In genomic region chr4:60173103-60173502, GRCh38 we compare ENCODE assay signal across 19 cellular contexts.
DNase-seq lines count a peak whose midpoint lies in the region; ATAC-seq, FAIRE-seq and TF ChIP-seq lines count a peak whose summit lies in the region.
"Had no signal": no experiment of that assay in that cellular context is flagged by ENCODE, and none has a peak within 500 bp of the region (broad histone marks: within the 10 kb centered on the region; RNA-seq: fewer than 3 reads in every experiment).

No MANE protein-coding gene starts in this region.

- H4K20me1 ChIP-seq in HepG2 (ENCODE audit: insufficient read depth, low read length), result no peaks in the 10 kb centered on the region
- no peaks in the 10 kb centered on the region for H4K20me1 ChIP-seq in IMR-90 (ENCODE audit: insufficient read depth, low read length)
- no peaks in the 10 kb centered on the region for H4K20me1 ChIP-seq in K562 (replicated peaks; ENCODE audit: control insufficient read depth, insufficient read depth, low read length)
- H4K20me1 ChIP-seq: BLaER1 treated with 17β-estradiol and CSF1 and Interleukin-3, amounts not matched to agents 10 nM and 100 nM had no signal

- no peaks in the 10 kb centered on the region for H3K79me1 ChIP-seq in IMR-90 (ENCODE audit: low read depth in 1 of 2, low read length in 2 of 2)

- no peak overlapping the region for H3K4ac ChIP-seq in IMR-90 (ENCODE audit: low read depth, low read length)

- H3K9me1 ChIP-seq in IMR-90 (ENCODE audit: insufficient read depth, low read length) (no peaks in the 10 kb centered on the region), K562 (ENCODE audit: control insufficient read depth, insufficient read depth, low read length) (no peaks in the 10 kb centered on the region)

- no peak overlapping the region for H2BK20ac ChIP-seq in IMR-90 (ENCODE audit: low read depth, low read length)

- no peak overlapping the region for H3K56ac ChIP-seq in IMR-90 (ENCODE audit: extremely low read depth, insufficient read depth, low read length)

- intact Hi-C loops in HepG2 (cut with micrococcal nuclease; ENCODE audit: unreplicated experiment), result no loop called here
- intact Hi-C loops in right lobe of liver (cut with DNase I), result no loop called here
- intact Hi-C loops in IMR-90 (cut with micrococcal nuclease), result no loop called here
- intact Hi-C loops in K562 (cut with micrococcal nuclease), result no loop called here

- dilution Hi-C loops in IMR-90 (cut with HindIII; ENCODE audit: low sequenced_read_pairs, unreplicated experiment), result no loop called here

- no peak overlapping the region for H3K14ac ChIP-seq in IMR-90 (replicated peaks; ENCODE audit: low read depth, low read length)

- TF ChIP-seq CTCF in HepG2 (CRISPR knock-in tag; IDR thresholded peaks at IDR 0.05) (no peak), right lobe of liver (IDR thresholded peaks at IDR 0.05) (no peak), IMR-90 (conservative IDR thresholded peaks at IDR 0.05; ENCODE audit: low read depth, low read length) (no peak), K562 (IDR thresholded peaks at IDR 0.05 in 2 of 3, conservative IDR thresholded peaks at IDR 0.05 in 1 of 3; ENCODE audit: insufficient read depth in 2 of 3, low read depth in 1 of 3, low read length in 3 of 3) (no peak)

- no peak overlapping the region for H3K27ac ChIP-seq in HepG2 (ENCODE audit: extremely low read length, insufficient read depth, low read length)
- no peak overlapping the region for H3K27ac ChIP-seq in right lobe of liver
- no peak overlapping the region for H3K27ac ChIP-seq in IMR-90 (ENCODE audit: insufficient read depth, low read length)
- H3K27ac ChIP-seq in K562 (ENCODE audit: extremely low read depth, low read depth, low read length), result no peak overlapping the region
- H3K27ac ChIP-seq: BLaER1 treated with 17β-estradiol and CSF1 and Interleukin-3, amounts not matched to agents 10 nM and 100 nM; C4-2B had no signal

- TF ChIP-seq EP300 in HepG2 (IDR thresholded peaks at IDR 0.05; ENCODE audit: low read depth in 2 of 2, low read length in 2 of 2) (no peak), HepG2 (CRISPR knock-in tag; IDR thresholded peaks at IDR 0.05; ENCODE audit: borderline replicate concordance) (no peak), K562 (IDR thresholded peaks at IDR 0.05; ENCODE audit: low read length) (no peak)

- TF ChIP-seq POLR2A in HepG2 (IDR thresholded peaks at IDR 0.05; ENCODE audit: insufficient read depth in 1 of 2, low read depth in 2 of 2, low read length in 2 of 2) (no peak), right lobe of liver (IDR thresholded peaks at IDR 0.05) (no peak), IMR-90 (IDR thresholded peaks at IDR 0.05; ENCODE audit: low read depth, low read length) (no peak), K562 (conservative IDR thresholded peaks at IDR 0.05) (no peak)

- no peak overlapping the region for H4K91ac ChIP-seq in IMR-90 (ENCODE audit: insufficient read depth, low read depth, low read length)

- H3K23ac ChIP-seq in IMR-90 (ENCODE audit: low read depth, low read length), result no peak overlapping the region

- no peak overlapping the region for H3K18ac ChIP-seq in IMR-90 (ENCODE audit: low read depth, low read length)

- no peaks in the 10 kb centered on the region for H3K36me3 ChIP-seq in HepG2 (replicated peaks in 1 of 2; ENCODE audit: control insufficient read depth in 1 of 2, insufficient read depth in 2 of 2, low read length in 2 of 2)
- no peaks in the 10 kb centered on the region for H3K36me3 ChIP-seq in right lobe of liver
- H3K36me3 ChIP-seq in IMR-90 (ENCODE audit: control insufficient read depth, insufficient read depth, low read length), result no peaks in the 10 kb centered on the region
- no peaks in the 10 kb centered on the region for H3K36me3 ChIP-seq in K562 (ENCODE audit: control insufficient read depth, insufficient read depth, low read length)
- H3K36me3 ChIP-seq: BLaER1 treated with 17β-estradiol and CSF1 and Interleukin-3, amounts not matched to agents 10 nM and 100 nM had no signal

- H3K79me2 ChIP-seq in HepG2 (ENCODE audit: insufficient read depth, low read length), result no peaks in the 10 kb centered on the region
- no peaks in the 10 kb centered on the region for H3K79me2 ChIP-seq in K562 (ENCODE audit: control insufficient read depth, insufficient read depth, low read length)

- H3K27me3 ChIP-seq in HepG2 (ENCODE audit: control insufficient read depth in 1 of 2, insufficient read depth in 2 of 2, low read length in 2 of 2) (no peaks in the 10 kb centered on the region), right lobe of liver (no peaks in the 10 kb centered on the region), IMR-90 (ENCODE audit: control insufficient read depth, insufficient read depth, low read length) (no peaks in the 10 kb centered on the region), K562 (ENCODE audit: control insufficient read depth in 2 of 2, insufficient read depth in 2 of 2, low read length in 2 of 2) (no peaks in the 10 kb centered on the region)
- H3K27me3 ChIP-seq: BLaER1 treated with 17β-estradiol and CSF1 and Interleukin-3, amounts not matched to agents 10 nM and 100 nM had no signal

- H3K4me1 ChIP-seq in HepG2 (ENCODE audit: insufficient read depth, low read length) (no peaks in the 10 kb centered on the region), right lobe of liver (no peaks in the 10 kb centered on the region), IMR-90 (ENCODE audit: control insufficient read depth, insufficient read depth, low read length) (no peaks in the 10 kb centered on the region), K562 (replicated peaks in 1 of 2; ENCODE audit: control insufficient read depth in 2 of 2, insufficient read depth in 2 of 2, low read length in 2 of 2) (no peaks in the 10 kb centered on the region)
- H3K4me1 ChIP-seq: BLaER1 treated with 17β-estradiol and CSF1 and Interleukin-3, amounts not matched to agents 10 nM and 100 nM; Caco-2 had no signal

- no peak overlapping the region for H2AFZ ChIP-seq in HepG2 (ENCODE audit: low read length)
- no peak overlapping the region for H2AFZ ChIP-seq in IMR-90 (replicated peaks; ENCODE audit: low read length, poor library complexity)
- no peak overlapping the region for H2AFZ ChIP-seq in K562 (ENCODE audit: low read depth, low read length)

- H3K4me2 ChIP-seq in HepG2 (ENCODE audit: low read depth, low read length) (no peak overlapping the region), IMR-90 (ENCODE audit: low read depth, low read length) (no peak overlapping the region), K562 (ENCODE audit: insufficient read depth, low read length) (no peak overlapping the region)
- H3K4me2 ChIP-seq: BLaER1 treated with 17β-estradiol and CSF1 and Interleukin-3, amounts not matched to agents 10 nM and 100 nM had no signal

- H2AK9ac ChIP-seq in IMR-90 (replicated peaks; ENCODE audit: low read depth, low read length, poor library complexity), result no peak overlapping the region

- H3K9ac ChIP-seq in HepG2 (ENCODE audit: insufficient read depth, low read depth, low read length) (no peak overlapping the region), IMR-90 (ENCODE audit: low read depth, low read length) (no peak overlapping the region), K562 (ENCODE audit: insufficient read depth in 1 of 2, low read depth in 2 of 2, low read length in 2 of 2) (no peak overlapping the region)
- H3K9ac ChIP-seq: BLaER1 treated with 17β-estradiol and CSF1 and Interleukin-3, amounts not matched to agents 10 nM and 100 nM had no signal

- FAIRE-seq in HepG2 (lab: Jason Lieb, UNC) (no peak), K562 (lab: Jason Lieb, UNC) (no peak)
- FAIRE-seq: A204.1, G401.6, GM12891 had no signal

- H2BK5ac ChIP-seq in IMR-90 (ENCODE audit: low read depth, low read length, poor library complexity, severe bottlenecking), result no peak overlapping the region

- ATAC-seq in HepG2 (no peak), right lobe of liver (no peak), IMR-90 (ENCODE audit: low read depth) (no peak), K562 (no peak), GM19023 (IDR thresholded peaks at IDR 0.05; ENCODE audit: unreplicated experiment) (no peak)
- ATAC-seq: CD8-positive, alpha-beta T cell had no signal

- DNase-seq in HepG2 (ENCODE audit: low spot score), result no peak
- DNase-seq in right lobe of liver, result no peak
- DNase-seq in IMR-90, result no peak
- no peak for DNase-seq in K562 (ENCODE audit: extremely low read depth in 1 of 4, low spot score in 3 of 4)
- DNase-seq in KG1 (lab: John Stamatoyannopoulos, UW), result no peak
- DNase-seq: 8988T; AML-193; Caco-2; Calu3; CD4-positive, alpha-beta T cell; CD8-positive, alpha-beta T cell; DMS79 treated with DMSO at 0.1 percent for 48 hours; GF-D8 had no signal

- BruUV-seq in HepG2 (replicated peaks; lab: Mats Ljungman, UMichigan), result no TSS peak
- BruUV-seq in IMR-90 (replicated peaks; lab: Mats Ljungman, UMichigan), result no TSS peak
- no TSS peak for BruUV-seq in K562 (replicated peaks; lab: Mats Ljungman, UMichigan)

- TF ChIP-seq RAD21 in HepG2 (CRISPR knock-in tag; IDR thresholded peaks at IDR 0.05) (no peak), IMR-90 (IDR thresholded peaks at IDR 0.05; ENCODE audit: low read length) (no peak), K562 (CRISPR knock-in tag; conservative IDR thresholded peaks at IDR 0.05 in 1 of 2, IDR thresholded peaks at IDR 0.05 in 1 of 2) (no peak)

- H4K8ac ChIP-seq in IMR-90 (ENCODE audit: low read depth in 2 of 2, low read length in 2 of 2), result no peak overlapping the region

- POLR2A ChIA-PET in HepG2 (lab: Yijun Ruan, JAX), result no interaction called here
- POLR2A ChIA-PET in IMR-90 (lab: Charles Lee; ENCODE audit: unreplicated experiment), result no interaction called here
- POLR2A ChIA-PET in K562 (lab: Yijun Ruan, JAX), result no interaction called here

- no peak overlapping the region for H4K5ac ChIP-seq in IMR-90 (ENCODE audit: low read depth, low read length)

- H2AK5ac ChIP-seq in IMR-90 (ENCODE audit: low read depth, low read length), result no peak overlapping the region

- H3K9me3 ChIP-seq in HepG2 (ENCODE audit: low read length) (no peaks in the 10 kb centered on the region), right lobe of liver (no peaks in the 10 kb centered on the region), IMR-90 (ENCODE audit: control insufficient read depth, insufficient read depth, low read length) (peaks cover 4% of the 10 kb centered on the region; the same call in 1 of the 2 replicates), K562 (replicated peaks; ENCODE audit: control insufficient read depth, insufficient read depth, low read depth, low read length) (no peaks in the 10 kb centered on the region)
- H3K9me3 ChIP-seq: Caco-2 had no signal

- no peak overlapping the region for H2BK120ac ChIP-seq in IMR-90 (ENCODE audit: low read depth, low read length)

- H3K4me3 ChIP-seq in HepG2 (replicated peaks in 1 of 3; ENCODE audit: insufficient read depth in 1 of 3, low read depth in 2 of 3, low read length in 3 of 3), result no peak overlapping the region
- H3K4me3 ChIP-seq in right lobe of liver, result no peak overlapping the region
- H3K4me3 ChIP-seq in IMR-90 (ENCODE audit: insufficient read depth, low read depth, low read length), result no peak overlapping the region
- no peak overlapping the region for H3K4me3 ChIP-seq in K562
- H3K4me3 ChIP-seq: BLaER1 treated with 17β-estradiol and CSF1 and Interleukin-3, amounts not matched to agents 10 nM and 100 nM had no signal

- CTCF ChIA-PET in HepG2 (lab: Yijun Ruan, JAX; ENCODE audit: low intra/inter-chr PET ratio, low total read pairs) (no interaction called here), IMR-90 (lab: Yijun Ruan, JAX) (no interaction called here), K562 (lab: Yijun Ruan, JAX; ENCODE audit: low intra/inter-chr PET ratio) (no interaction called here)

- in situ Hi-C loops in HepG2 (cut with HindIII; ENCODE audit: extremely low pct_ligation_motif_present, low pct_unique_long_range_greater_than_20kb), result no loop called here
- in situ Hi-C loops in IMR-90 (cut with MboI; ENCODE audit: low sequenced_read_pairs), result no loop called here
- in situ Hi-C loops in K562 (cut with MboI), result no loop called here

- H2BK15ac ChIP-seq in IMR-90 (ENCODE audit: low read depth, low read length), result no peak overlapping the region

Comparison
In these comparisons a context has a peak if more than half of its experiments do, and no peak if none do; other contexts are left out.
1. Of the 241 proteins assayed by ChIP-seq in both HepG2 and K562: peak only in HepG2: MAFF and MAFK; only in K562: MAFG; in both: none; in neither: 238.